8 cellular contexts compared by ENCODE assay signal in the genomic region with DNA sequence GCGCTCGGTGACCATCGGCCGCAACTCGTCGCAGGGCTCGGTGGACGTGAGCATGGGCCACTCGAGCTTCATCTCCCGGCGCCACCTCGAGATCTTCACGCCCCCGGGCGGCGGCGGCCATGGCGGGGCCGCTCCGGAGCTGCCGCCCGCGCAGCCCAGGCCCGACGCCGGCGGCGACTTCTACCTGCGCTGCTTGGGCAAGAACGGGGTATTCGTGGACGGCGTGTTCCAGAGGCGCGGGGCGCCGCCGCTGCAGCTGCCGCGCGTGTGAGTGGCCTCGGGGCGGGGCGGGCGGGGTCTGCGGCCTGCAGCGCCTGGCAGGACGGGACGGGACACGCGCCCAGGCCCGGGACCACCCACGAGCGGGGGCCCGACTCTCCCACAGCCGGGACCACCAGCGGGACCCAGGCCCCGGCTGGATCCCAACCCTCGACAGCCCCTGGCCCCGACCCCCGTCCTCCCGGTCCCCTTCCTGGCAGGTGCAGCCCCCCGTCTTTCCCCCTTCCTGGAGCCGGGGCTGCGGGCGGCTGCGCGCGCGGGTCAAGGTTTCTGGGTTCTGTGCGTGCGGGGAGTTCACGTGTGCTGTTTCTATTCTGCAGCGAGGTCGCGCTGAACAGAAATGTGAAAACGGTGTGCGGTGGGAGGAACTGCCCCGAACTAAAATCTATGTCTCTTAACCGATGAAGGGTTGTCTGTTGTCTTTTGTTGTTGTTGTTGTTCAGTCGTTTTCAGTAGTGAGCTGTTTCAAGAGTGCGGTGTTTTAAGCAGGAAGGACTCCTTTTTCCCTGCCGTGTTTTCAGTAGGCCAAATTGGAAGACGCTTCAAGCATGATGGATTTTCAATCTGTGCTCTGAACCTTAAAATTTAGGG. TPM values are rescaled to one million over a fixed set of nuclear protein-coding genes. Genes with fewer than 3 reads are reported as not detected.
DNase-seq lines count a peak whose midpoint lies in the region; ATAC-seq and TF ChIP-seq lines count a peak whose summit lies in the region.

No MANE protein-coding gene starts in this region.

- no peaks in the 10 kb centered on the region; the same call in 1 of the 2 replicates for H3K4me1 ChIP-seq in ES-I3 (ENCODE audit: insufficient read depth, low read length)

- H3K9ac ChIP-seq in ES-I3 (ENCODE audit: low read depth, low read length), result peak overlapping the region; percentile 81

- ATAC-seq in HG02885 (IDR thresholded peaks at IDR 0.05; ENCODE audit: poor library complexity, unreplicated experiment), result peak; percentile 20
- peak; percentile 9 for ATAC-seq in left lobe of liver
- ATAC-seq in GM18870 (IDR thresholded peaks at IDR 0.05; ENCODE audit: unreplicated experiment), result no peak
- ATAC-seq in GM21367 (IDR thresholded peaks at IDR 0.05; ENCODE audit: unreplicated experiment), result no peak

- H3K9me3 ChIP-seq in ES-I3 (ENCODE audit: control insufficient read depth, insufficient read depth, low read length), result no peaks in the 10 kb centered on the region

- DNase-seq in T-helper 22 cell (ENCODE audit: low read depth) (peak; percentile 13), cardiac fibroblast (ENCODE audit: low read depth in 2 of 2) (peak; percentile 32 to 46), left lobe of liver (ENCODE audit: low spot score) (no peak)
- peak; percentile 23 to 24 for DNase-seq in stimulated activated CD4-positive, alpha-beta T cell treated with anti-CD3 and anti-CD28 coated beads, Interleukin-4, amount 100 ng/mL, for 48 hours (ENCODE audit: low read depth in 2 of 2)

- no peaks in the 10 kb centered on the region for H3K36me3 ChIP-seq in ES-I3 (ENCODE audit: insufficient read depth, low read length)

- H3K4me3 ChIP-seq in cardiac fibroblast (replicated peaks in 1 of 2; ENCODE audit: low read depth in 2 of 2, low read length in 2 of 2), result peak overlapping the region; percentile 72 to 73

- TF ChIP-seq CTCF in cardiac fibroblast (IDR thresholded peaks at IDR 0.05; ENCODE audit: low read depth, low read length), result no peak

RNA-seq across cellular contexts. Expression of gene FOXK2, which starts 0.7 kb away (rescaled TPM):
- 16.2 TPM for total RNA-seq in left lobe of liver

Comparison
In these comparisons a context has a peak if more than half of its experiments do, and no peak if none do; other contexts are left out.
1. ATAC-seq: peak in HG02885 (single experiment) and left lobe of liver (single experiment); none in GM18870 (single experiment) and GM21367 (single experiment).